ENCODE assay signal across 11 cellular contexts in the genomic region with DNA sequence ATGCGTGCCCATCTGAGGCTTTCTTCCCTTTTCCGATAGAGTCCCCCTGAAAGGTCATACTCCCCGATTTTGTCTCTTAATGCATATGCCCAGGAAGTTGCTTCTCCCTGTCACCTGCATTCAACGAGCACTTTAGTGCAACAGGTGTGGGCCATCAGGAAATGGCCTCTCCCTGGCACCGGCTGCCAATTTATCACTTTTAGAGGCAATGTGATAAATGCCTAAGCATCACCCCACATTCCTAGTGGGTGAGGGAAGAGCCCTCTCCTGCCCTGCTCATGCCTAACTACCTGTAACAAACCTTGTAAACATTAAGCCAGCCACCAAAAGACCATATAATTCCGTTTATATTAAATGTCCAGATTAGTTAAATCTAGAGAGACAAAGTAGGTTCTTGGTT. TPM values are rescaled to one million over a fixed set of nuclear protein-coding genes. Genes with fewer than 3 reads are reported as not detected.
DNase-seq lines count a peak whose midpoint lies in the region; TF ChIP-seq lines count a peak whose summit lies in the region.
"Had no signal": no experiment of that assay in that cellular context is flagged by ENCODE, and none has a peak within 500 bp of the region (broad histone marks: within the 10 kb centered on the region; RNA-seq: fewer than 3 reads in every experiment).

No MANE protein-coding gene starts in this region.

- peaks cover 15% of the 10 kb centered on the region for H4K20me1 ChIP-seq in neural progenitor cell (ENCODE audit: low read depth)

- BruUV-seq in Caco-2 (replicated peaks; lab: Mats Ljungman, UMichigan) = no TSS peak

- H3K27me3 ChIP-seq in Caco-2 (replicated peaks; ENCODE audit: control insufficient read depth, insufficient read depth, low read length) (no peaks in the 10 kb centered on the region), MG63 (no peaks in the 10 kb centered on the region), endocrine pancreas (ENCODE audit: control insufficient read depth, insufficient read depth, low read length) (no peaks in the 10 kb centered on the region), neural progenitor cell (no peaks in the 10 kb centered on the region)

- H3F3A ChIP-seq in neural progenitor cell (ENCODE audit: low read depth) = no peaks in the 10 kb centered on the region

- H3K36me3 Mint-ChIP-seq in Caco-2 (ENCODE audit: insufficient read depth, unreplicated experiment) = peaks cover 13% of the 10 kb centered on the region
- H3K36me3 Mint-ChIP-seq in neural progenitor cell = peaks cover 18% of the 10 kb centered on the region

- H3K36me3 ChIP-seq in Caco-2 (ENCODE audit: control insufficient read depth, insufficient read depth, low read length) = no peaks in the 10 kb centered on the region
- peaks cover 34% of the 10 kb centered on the region for H3K36me3 ChIP-seq in MG63
- no peaks in the 10 kb centered on the region for H3K36me3 ChIP-seq in endocrine pancreas (ENCODE audit: control insufficient read depth, insufficient read depth, low read length)
- peaks cover 5% of the 10 kb centered on the region for H3K36me3 ChIP-seq in neural progenitor cell

- no peaks in the 10 kb centered on the region for H3K4me1 Mint-ChIP-seq in Caco-2 (ENCODE audit: low read depth, unreplicated experiment)
- peaks cover 30% of the 10 kb centered on the region for H3K4me1 Mint-ChIP-seq in neural progenitor cell

- H3K4me3 ChIP-seq in Caco-2 (ENCODE audit: low read depth, low read length) = no peak overlapping the region
- peak overlapping the region; percentile 92 for H3K4me3 ChIP-seq in MG63
- peak overlapping the region; percentile 70 for H3K4me3 ChIP-seq in endocrine pancreas (ENCODE audit: control insufficient read depth, insufficient read depth, low read length)
- no peak overlapping the region for H3K4me3 ChIP-seq in neural progenitor cell

- TF ChIP-seq CTCF in Caco-2 (IDR thresholded peaks at IDR 0.05; ENCODE audit: insufficient read depth in 1 of 2, low read depth in 1 of 2, low read length in 1 of 2, severe bottlenecking in 1 of 2, unreplicated experiment in 1 of 2) = no peak
- TF ChIP-seq CTCF in neural progenitor cell (IDR thresholded peaks at IDR 0.05) = no peak

- H3K9me3 ChIP-seq in Caco-2 (no peaks in the 10 kb centered on the region), MG63 (no peaks in the 10 kb centered on the region), endocrine pancreas (ENCODE audit: control insufficient read depth, low read length) (no peaks in the 10 kb centered on the region), neural progenitor cell (ENCODE audit: low read depth) (no peaks in the 10 kb centered on the region)

- H3K9me3 Mint-ChIP-seq in Caco-2 (ENCODE audit: unreplicated experiment) (no peaks in the 10 kb centered on the region), neural progenitor cell (no peaks in the 10 kb centered on the region)

- CTCF ChIA-PET in Caco-2 (lab: Charles Lee) = no interaction called here

- H3K79me2 ChIP-seq in neural progenitor cell (ENCODE audit: low read depth) = peaks cover 39% of the 10 kb centered on the region

- no peaks in the 10 kb centered on the region for H3K27me3 Mint-ChIP-seq in Caco-2 (ENCODE audit: insufficient read depth, unreplicated experiment)
- H3K27me3 Mint-ChIP-seq in neural progenitor cell (ENCODE audit: insufficient read depth, low read depth) = peaks cover 9% of the 10 kb centered on the region

- H3K9ac ChIP-seq in endocrine pancreas (ENCODE audit: control insufficient read depth, insufficient read depth, low read length) (no peak overlapping the region), neural progenitor cell (no peak overlapping the region)

- H3K4me1 ChIP-seq in Caco-2 (peaks cover 11% of the 10 kb centered on the region), endocrine pancreas (ENCODE audit: control insufficient read depth, insufficient read depth, low read length) (peaks cover 9% of the 10 kb centered on the region), neural progenitor cell (peaks cover 6% of the 10 kb centered on the region)

- intact Hi-C loops in Caco-2 (cut with micrococcal nuclease; ENCODE audit: unreplicated experiment) = no loop called here

- H2AFZ ChIP-seq in neural progenitor cell (replicated peaks) = no peak overlapping the region

- H3K4me3 Mint-ChIP-seq in Caco-2 (ENCODE audit: unreplicated experiment) (peak overlapping the region; percentile 87), neural progenitor cell (peak overlapping the region; percentile 99)

- peak overlapping the region; percentile 91 for H3K27ac Mint-ChIP-seq in Caco-2 (ENCODE audit: unreplicated experiment)
- H3K27ac Mint-ChIP-seq in neural progenitor cell = no peak overlapping the region

- POLR2A ChIA-PET in Caco-2 (lab: Charles Lee) = no interaction called here

- no peak overlapping the region for H3K4me2 ChIP-seq in neural progenitor cell

- no peak for DNase-seq in Caco-2
- no peak for DNase-seq in MG63
- no peak for DNase-seq in neural progenitor cell (ENCODE audit: low spot score)
- DNase-seq in Ammon's horn (ENCODE audit: low spot score) = no peak
- DNase-seq in mesenteric fat pad (ENCODE audit: low spot score) = no peak
- no peak for DNase-seq in occipital lobe (lab: John Stamatoyannopoulos, UW)
- DNase-seq: activated CD4-positive, alpha-beta T cell treated with anti-CD3 and anti-CD28 coated beads for 4 hours; foreskin melanocyte; midbrain; MM.1S had no signal

- H3K27ac ChIP-seq in neural progenitor cell = no peak overlapping the region

RNA-seq across cellular contexts. Expression of gene SNAPC3, which starts 1.1 kb away (rescaled TPM):
- total RNA-seq in Caco-2 (2022) (18.3 and 21.1 TPM in 2 replicates), neural progenitor cell (ENCODE audit: low replicate concordance) (59.5 and 68.7 TPM in 2 replicates), mesenteric fat pad (18.5 TPM), occipital lobe (80.5 TPM)
- 132 and 172 TPM in 2 replicates for total RNA-seq in MG63 (2014; rRNA removed; shearing (Covaris generic); ENCODE audit: low replicate concordance)

Comparison
In these comparisons a context has a peak if more than half of its experiments do, and no peak if none do; other contexts are left out.
1. H3K4me3 ChIP-seq: peak in MG63 (single experiment) and endocrine pancreas (single experiment); none in Caco-2 (single experiment) and neural progenitor cell (single experiment).